Comparison of ENCODE assay signal across 1 cellular context in genomic region chr19:3004522-3004921, GRCh38.
TF ChIP-seq lines count a peak whose summit lies in the region.

No MANE protein-coding gene starts in this region.

TF ChIP-seq in SK-N-SH, 30 proteins besides CTCF, POLR2A, EP300 and RAD21 (continued from another document):
- TF ChIP-seq REST (IDR thresholded peaks at IDR 0.05; ENCODE audit: low read depth, low read length), result no peak
